ENCODE assay signal across 8 cellular contexts in the genomic region with DNA sequence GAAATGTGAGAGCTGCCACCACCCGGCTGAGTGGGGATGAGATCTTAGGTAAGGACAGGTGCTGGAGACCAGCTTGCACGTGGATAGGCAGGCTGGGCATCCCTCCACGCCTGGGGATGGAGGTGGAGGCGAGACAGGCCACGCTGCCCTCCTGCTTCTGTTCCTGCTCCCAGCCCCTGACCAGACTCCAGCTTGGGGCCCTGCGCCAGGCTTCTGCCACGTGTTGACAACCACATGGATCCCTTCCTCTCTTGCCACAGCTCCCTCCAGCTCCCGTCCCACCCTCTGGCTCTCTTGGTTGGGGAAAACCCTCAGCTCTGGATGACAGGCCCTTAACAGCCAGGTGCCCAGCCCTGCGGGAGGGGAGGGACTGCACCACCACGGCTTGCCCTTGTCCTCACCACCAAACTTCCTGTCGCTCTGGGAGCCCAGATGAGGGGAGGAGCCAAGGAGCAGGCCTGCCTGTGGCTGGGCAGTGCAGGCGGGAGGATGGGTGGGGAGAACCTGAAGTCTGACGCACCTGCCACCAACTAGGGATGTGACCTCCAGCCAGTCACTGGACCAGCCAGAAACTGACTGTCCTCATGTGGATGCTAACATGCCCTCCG. TPM values are rescaled to one million over a fixed set of nuclear protein-coding genes. Genes with fewer than 3 reads are reported as not detected.
DNase-seq lines count a peak whose midpoint lies in the region; ATAC-seq, FAIRE-seq and TF ChIP-seq lines count a peak whose summit lies in the region.

No MANE protein-coding gene starts in this region.

- H3K9me3 Mint-ChIP-seq in activated CD8-positive, alpha-beta T cell treated with anti-CD3 and anti-CD28 coated beads for 36 hours, result no peaks in the 10 kb centered on the region
- H3K9me3 Mint-ChIP-seq in nephron progenitor cell, result no peaks in the 10 kb centered on the region

- H3K4me3 ChIP-seq in DND-41 (ENCODE audit: low read depth in 1 of 2, low read length in 2 of 2) (no peak overlapping the region), kidney (ENCODE audit: low read length in 2 of 2) (no peak overlapping the region), suprapubic skin (no peak overlapping the region)

- H3K9ac ChIP-seq in DND-41 (ENCODE audit: low read depth, low read length) (no peak overlapping the region), kidney (ENCODE audit: low read length in 2 of 2) (no peak overlapping the region)

- H3K4me1 Mint-ChIP-seq in activated CD8-positive, alpha-beta T cell treated with anti-CD3 and anti-CD28 coated beads for 36 hours (ENCODE audit: low read depth), result peaks cover 36% of the 10 kb centered on the region
- H3K4me1 Mint-ChIP-seq in nephron progenitor cell, result peaks cover 72% of the 10 kb centered on the region

- H4K20me1 ChIP-seq in DND-41 (ENCODE audit: insufficient read depth, low read length), result peaks cover 4% of the 10 kb centered on the region

- no peak overlapping the region for H3K4me2 ChIP-seq in DND-41 (ENCODE audit: insufficient read depth, low read length)

- no peak overlapping the region for H3K27ac Mint-ChIP-seq in activated CD8-positive, alpha-beta T cell treated with anti-CD3 and anti-CD28 coated beads for 36 hours
- H3K27ac Mint-ChIP-seq in nephron progenitor cell, result no peak overlapping the region

- intact Hi-C loops in activated CD8-positive, alpha-beta T cell treated with anti-CD3 and anti-CD28 coated beads for 36 hours (cut with micrococcal nuclease), result no loop called here
- intact Hi-C loops in kidney (cut with DNase I), result no loop called here

- no peak for TF ChIP-seq POLR2A in suprapubic skin (IDR thresholded peaks at IDR 0.05)

- peaks cover 19% of the 10 kb centered on the region for H3K27me3 ChIP-seq in DND-41 (ENCODE audit: insufficient read depth, low read length, poor library complexity)
- peaks cover 21% of the 10 kb centered on the region for H3K27me3 ChIP-seq in suprapubic skin

- peak; percentile 69 for DNase-seq in DND-41
- peak; percentile 34 for DNase-seq in NAMALWA (ENCODE audit: low spot score)
- peak; percentile 70 for DNase-seq in activated CD8-positive, alpha-beta T cell treated with anti-CD3 and anti-CD28 coated beads for 36 hours
- DNase-seq in kidney, result peak; percentile 83
- peak; percentile 53 to 78 for DNase-seq in suprapubic skin (ENCODE audit: low spot score in 2 of 2)
- no peak for DNase-seq in GM19240 (ENCODE audit: insufficient read length, low spot score)
- DNase-seq in nephron progenitor cell, result no peak
- no peak for DNase-seq in globus pallidus (ENCODE audit: low spot score)

- CTCF ChIA-PET in activated CD8-positive, alpha-beta T cell treated with anti-CD3 and anti-CD28 coated beads for 36 hours (lab: Charles Lee), result interaction anchor here (0.7 to 1.6 kb wide), 3 partner anchors 21 to 44 kb away, joined by 3 to 8 read pairs (median 4); no protein-coding TSS in a partner anchor

- H3K4me1 ChIP-seq in DND-41 (ENCODE audit: insufficient read depth, low read length) (peaks cover 7% of the 10 kb centered on the region), kidney (ENCODE audit: control insufficient read depth in 1 of 2, insufficient read depth in 1 of 2, low read depth in 1 of 2, low read length in 2 of 2) (no peaks in the 10 kb centered on the region), suprapubic skin (peaks cover 45% of the 10 kb centered on the region)

- no peaks in the 10 kb centered on the region for H3K36me3 Mint-ChIP-seq in activated CD8-positive, alpha-beta T cell treated with anti-CD3 and anti-CD28 coated beads for 36 hours (ENCODE audit: low read depth)
- no peaks in the 10 kb centered on the region for H3K36me3 Mint-ChIP-seq in nephron progenitor cell (ENCODE audit: low read depth)

- H3K9me3 ChIP-seq in DND-41 (ENCODE audit: insufficient read depth, low read length, severe bottlenecking) (no peaks in the 10 kb centered on the region), kidney (ENCODE audit: control insufficient read depth in 1 of 2, low read length in 2 of 2) (no peaks in the 10 kb centered on the region), suprapubic skin (no peaks in the 10 kb centered on the region)

- H3K36me3 ChIP-seq in DND-41 (ENCODE audit: insufficient read depth, low read length) (no peaks in the 10 kb centered on the region), kidney (ENCODE audit: control insufficient read depth in 1 of 2, insufficient read depth in 2 of 2, low read length in 2 of 2) (no peaks in the 10 kb centered on the region), suprapubic skin (no peaks in the 10 kb centered on the region)

- no peak for TF ChIP-seq CTCF in DND-41 (IDR thresholded peaks at IDR 0.05; ENCODE audit: borderline replicate concordance, extremely low read depth, low read length, poor library complexity, severe bottlenecking)
- TF ChIP-seq CTCF in activated CD8-positive, alpha-beta T cell treated with anti-CD3 and anti-CD28 coated beads for 36 hours (IDR thresholded peaks at IDR 0.05), result no peak
- TF ChIP-seq CTCF in kidney (IDR thresholded peaks at IDR 0.05; ENCODE audit: borderline replicate concordance, extremely low read depth, insufficient read depth), result no peak
- TF ChIP-seq CTCF in suprapubic skin (IDR thresholded peaks at IDR 0.05), result no peak
- no peak for TF ChIP-seq CTCF in nephron progenitor cell (IDR thresholded peaks at IDR 0.05)

- H3K79me2 ChIP-seq in DND-41 (ENCODE audit: insufficient read depth, low read length), result no peaks in the 10 kb centered on the region

- peaks cover 2% of the 10 kb centered on the region for H3K27me3 Mint-ChIP-seq in activated CD8-positive, alpha-beta T cell treated with anti-CD3 and anti-CD28 coated beads for 36 hours
- H3K27me3 Mint-ChIP-seq in nephron progenitor cell (ENCODE audit: low read depth, poor library complexity), result peaks cover 27% of the 10 kb centered on the region

- peak; percentile 94 for ATAC-seq in DND-41 (ENCODE audit: insufficient read depth, low read depth)
- ATAC-seq in activated CD8-positive, alpha-beta T cell treated with anti-CD3 and anti-CD28 coated beads for 36 hours, result peak; percentile 88

- WGBS in suprapubic skin, result 14% methylated on average over 1 of the region's 14 CpGs

- TF ChIP-seq EP300 in suprapubic skin (IDR thresholded peaks at IDR 0.05), result no peak

- H2AFZ ChIP-seq in DND-41 (ENCODE audit: low read depth, low read length), result no peak overlapping the region

- no peak for FAIRE-seq in kidney (lab: Jason Lieb, UNC)

- H3K27ac ChIP-seq in DND-41 (ENCODE audit: low read length) (no peak overlapping the region), kidney (ENCODE audit: low read depth in 2 of 2, low read length in 2 of 2) (no peak overlapping the region), suprapubic skin (no peak overlapping the region)

- no peak overlapping the region for H3K4me3 Mint-ChIP-seq in activated CD8-positive, alpha-beta T cell treated with anti-CD3 and anti-CD28 coated beads for 36 hours
- no peak overlapping the region for H3K4me3 Mint-ChIP-seq in nephron progenitor cell

- POLR2A ChIA-PET in activated CD8-positive, alpha-beta T cell treated with anti-CD3 and anti-CD28 coated beads for 36 hours (lab: Charles Lee), result no interaction called here

RNA-seq across cellular contexts. Expression of gene KCNH2, which starts 36.0 kb away (rescaled TPM):
- total RNA-seq in activated CD8-positive, alpha-beta T cell treated with anti-CD3 and anti-CD28 coated beads for 36 hours, result under 1 TPM; 0.23 to 0.29 TPM
- total RNA-seq in kidney (1.3 TPM), suprapubic skin (under 1 TPM in 1 of 4 donors, not detected in 3; 0.70 TPM)
- 1.5 TPM for polyA plus RNA-seq in kidney (ENCODE audit: insufficient read depth, low read depth, low replicate concordance)

RNA-seq across cellular contexts. Expression of gene NOS3, which starts 48.7 kb away (rescaled TPM):
- total RNA-seq in activated CD8-positive, alpha-beta T cell treated with anti-CD3 and anti-CD28 coated beads for 36 hours, result 1 to 10 TPM; 5.4 to 6.2 TPM
- total RNA-seq in kidney, result 51.7 TPM
- polyA plus RNA-seq in kidney (ENCODE audit: insufficient read depth, low read depth, low replicate concordance), result 9.3 TPM
- 10 to 100 TPM in 1 of 4 donors, 1 to 10 TPM in 3; 2.6 to 10.9 (median 6.8) TPM for total RNA-seq in suprapubic skin

Comparison
In these comparisons a context has a peak if more than half of its experiments do, and no peak if none do; other contexts are left out.
1. DNase-seq: peak in DND-41 (single experiment), NAMALWA (single experiment), activated CD8-positive, alpha-beta T cell treated with anti-CD3 and anti-CD28 coated beads for 36 hours (single experiment), kidney (single experiment) and suprapubic skin (2 of 2); none in GM19240 (single experiment), nephron progenitor cell (single experiment) and globus pallidus (single experiment).